ENCODE assay signal across 14 cellular contexts in genomic region chr1:111654839-111655238, GRCh38. TPM values are rescaled to one million over a fixed set of nuclear protein-coding genes. Genes with fewer than 3 reads are reported as not detected.
DNase-seq lines count a peak whose midpoint lies in the region; TF ChIP-seq lines count a peak whose summit lies in the region.
"Had no signal": no experiment of that assay in that cellular context is flagged by ENCODE, and none has a peak within 500 bp of the region (broad histone marks: within the 10 kb centered on the region; RNA-seq: fewer than 3 reads in every experiment).

No MANE protein-coding gene starts in this region.

- CTCF ChIA-PET in activated naive CD4-positive, alpha-beta T cell treated with anti-CD3 and anti-CD28 coated beads for 36 hours (lab: Charles Lee): interaction anchor here (1.3 kb wide), 1 partner anchor 147 kb away, joined by 5 read pairs; no protein-coding TSS in a partner anchor
- CTCF ChIA-PET in HEK293 (lab: Yijun Ruan, JAX): interaction anchor here (0.7 to 1.3 kb wide), 4 partner anchors 9 to 511 kb away, joined by 3 to 5 read pairs (median 4); no protein-coding TSS in a partner anchor

- peak; percentile 23 for DNase-seq in activated naive CD4-positive, alpha-beta T cell treated with Interleukin-2 at 50 U/mL for 16 hours
- no peak for DNase-seq in activated naive CD4-positive, alpha-beta T cell treated with anti-CD3 and anti-CD28 coated beads for 36 hours
- DNase-seq in kidney tubule cell (ENCODE audit: low spot score): no peak
- DNase-seq in D341Med (ENCODE audit: low spot score): no peak
- DNase-seq in NCI-H526 (lab: John Stamatoyannopoulos, UW): no peak
- DNase-seq: effector CD4-positive, alpha-beta T cell; foreskin melanocyte; HCEC 1CT; NCI-H345 had no signal

- H3K4me1 Mint-ChIP-seq in activated naive CD4-positive, alpha-beta T cell treated with anti-CD3 and anti-CD28 coated beads for 36 hours (ENCODE audit: low read depth): peaks cover 47% of the 10 kb centered on the region
- peaks cover 43% of the 10 kb centered on the region for H3K4me1 Mint-ChIP-seq in T-helper 1 cell treated with Interleukin-12 subunit alpha and Interleukin-12 subunit beta and Interleukin-4 antibody, amounts not matched to agents 30 μg/mL and 1 μg/mL, for 36 hours (ENCODE audit: low read depth)
- peaks cover 58% of the 10 kb centered on the region for H3K4me1 Mint-ChIP-seq in stimulated activated naive CD8-positive, alpha-beta T cell treated with anti-CD3 and anti-CD28 coated beads, Interleukin-15, Interleukin-2, amounts not matched to agents 100 ng/mL and 50 ng/mL, for 24 hours (ENCODE audit: low read depth)

- intact Hi-C loops in activated naive CD4-positive, alpha-beta T cell treated with anti-CD3 and anti-CD28 coated beads for 36 hours (cut with micrococcal nuclease): no loop called here

- no peaks in the 10 kb centered on the region for H3K9me3 Mint-ChIP-seq in activated naive CD4-positive, alpha-beta T cell treated with anti-CD3 and anti-CD28 coated beads for 36 hours
- no peaks in the 10 kb centered on the region for H3K9me3 Mint-ChIP-seq in T-helper 1 cell treated with Interleukin-12 subunit alpha and Interleukin-12 subunit beta and Interleukin-4 antibody, amounts not matched to agents 30 μg/mL and 1 μg/mL, for 36 hours
- H3K9me3 Mint-ChIP-seq in stimulated activated naive CD8-positive, alpha-beta T cell treated with anti-CD3 and anti-CD28 coated beads, Interleukin-15, Interleukin-2, amounts not matched to agents 100 ng/mL and 50 ng/mL, for 24 hours: no peaks in the 10 kb centered on the region
- H3K9me3 Mint-ChIP-seq: nephron had no signal

- no peaks in the 10 kb centered on the region; a peak in 1 of 3 replicates for H3K36me3 ChIP-seq in HEK293 (ENCODE audit: control insufficient read depth in 2 of 2, insufficient read depth in 1 of 2, low read length in 2 of 2)
- H3K36me3 ChIP-seq: tibial nerve had no signal

- no peak overlapping the region for H3K27ac ChIP-seq in HEK293 (ENCODE audit: extremely low read depth, low read depth, low read length)

- POLR2A ChIA-PET in HEK293 (lab: Yijun Ruan, JAX): no interaction called here

- peaks cover 8% of the 10 kb centered on the region; the same call in 1 of the 2 replicates for H3K4me1 ChIP-seq in HEK293 (ENCODE audit: control insufficient read depth, insufficient read depth, low read length)

- H3K27me3 Mint-ChIP-seq in activated naive CD4-positive, alpha-beta T cell treated with anti-CD3 and anti-CD28 coated beads for 36 hours (ENCODE audit: low read depth): no peaks in the 10 kb centered on the region
- no peaks in the 10 kb centered on the region for H3K27me3 Mint-ChIP-seq in T-helper 1 cell treated with Interleukin-12 subunit alpha and Interleukin-12 subunit beta and Interleukin-4 antibody, amounts not matched to agents 30 μg/mL and 1 μg/mL, for 36 hours (ENCODE audit: low read depth)
- no peaks in the 10 kb centered on the region for H3K27me3 Mint-ChIP-seq in stimulated activated naive CD8-positive, alpha-beta T cell treated with anti-CD3 and anti-CD28 coated beads, Interleukin-15, Interleukin-2, amounts not matched to agents 100 ng/mL and 50 ng/mL, for 24 hours

- TF ChIP-seq CTCF in HEK293 (tag by site-specific recombination; IDR thresholded peaks at IDR 0.05): no peak

- no peak overlapping the region for H3K4me3 ChIP-seq in HEK293 (ENCODE audit: low read depth, low read length)
- H3K4me3 ChIP-seq: tibial nerve had no signal

- no peak overlapping the region for H3K27ac Mint-ChIP-seq in activated naive CD4-positive, alpha-beta T cell treated with anti-CD3 and anti-CD28 coated beads for 36 hours
- H3K27ac Mint-ChIP-seq in T-helper 1 cell treated with Interleukin-12 subunit alpha and Interleukin-12 subunit beta and Interleukin-4 antibody, amounts not matched to agents 30 μg/mL and 1 μg/mL, for 36 hours: peak overlapping the region; percentile 21
- H3K27ac Mint-ChIP-seq in stimulated activated naive CD8-positive, alpha-beta T cell treated with anti-CD3 and anti-CD28 coated beads, Interleukin-15, Interleukin-2, amounts not matched to agents 100 ng/mL and 50 ng/mL, for 24 hours: peak overlapping the region; percentile 18
- H3K27ac Mint-ChIP-seq: nephron had no signal

- no peaks in the 10 kb centered on the region for H3K9me3 ChIP-seq in HEK293 (ENCODE audit: control insufficient read depth, insufficient read depth, low read depth, low read length)
- H3K9me3 ChIP-seq: tibial nerve had no signal

- H3K36me3 Mint-ChIP-seq in activated naive CD4-positive, alpha-beta T cell treated with anti-CD3 and anti-CD28 coated beads for 36 hours (ENCODE audit: low read depth): peaks cover 6% of the 10 kb centered on the region
- peaks cover 7% of the 10 kb centered on the region for H3K36me3 Mint-ChIP-seq in T-helper 1 cell treated with Interleukin-12 subunit alpha and Interleukin-12 subunit beta and Interleukin-4 antibody, amounts not matched to agents 30 μg/mL and 1 μg/mL, for 36 hours (ENCODE audit: low read depth)
- H3K36me3 Mint-ChIP-seq in stimulated activated naive CD8-positive, alpha-beta T cell treated with anti-CD3 and anti-CD28 coated beads, Interleukin-15, Interleukin-2, amounts not matched to agents 100 ng/mL and 50 ng/mL, for 24 hours (ENCODE audit: low read depth): peaks cover 28% of the 10 kb centered on the region

- H3K4me3 Mint-ChIP-seq in activated naive CD4-positive, alpha-beta T cell treated with anti-CD3 and anti-CD28 coated beads for 36 hours: no peak overlapping the region
- H3K4me3 Mint-ChIP-seq in T-helper 1 cell treated with Interleukin-12 subunit alpha and Interleukin-12 subunit beta and Interleukin-4 antibody, amounts not matched to agents 30 μg/mL and 1 μg/mL, for 36 hours: no peak overlapping the region
- H3K4me3 Mint-ChIP-seq in stimulated activated naive CD8-positive, alpha-beta T cell treated with anti-CD3 and anti-CD28 coated beads, Interleukin-15, Interleukin-2, amounts not matched to agents 100 ng/mL and 50 ng/mL, for 24 hours: no peak overlapping the region
- H3K4me3 Mint-ChIP-seq: nephron had no signal

TF ChIP-seq in HEK293, 187 proteins besides CTCF, POLR2A, EP300 and RAD21 (continues in another document):
- TF ChIP-seq ZNF785 (tag by site-specific recombination; IDR thresholded peaks at IDR 0.05) (no peak), ZNF350 (tag by site-specific recombination; IDR thresholded peaks at IDR 0.05) (no peak), ZNF580 (tag by site-specific recombination; IDR thresholded peaks at IDR 0.05) (no peak), ZNF830 (tag by site-specific recombination; IDR thresholded peaks at IDR 0.05; ENCODE audit: low read depth) (no peak), ZNF514 (tag by site-specific recombination; IDR thresholded peaks at IDR 0.05) (no peak), OSR2 (tag by site-specific recombination; IDR thresholded peaks at IDR 0.05) (no peak)
- TF ChIP-seq, protein P1, sequence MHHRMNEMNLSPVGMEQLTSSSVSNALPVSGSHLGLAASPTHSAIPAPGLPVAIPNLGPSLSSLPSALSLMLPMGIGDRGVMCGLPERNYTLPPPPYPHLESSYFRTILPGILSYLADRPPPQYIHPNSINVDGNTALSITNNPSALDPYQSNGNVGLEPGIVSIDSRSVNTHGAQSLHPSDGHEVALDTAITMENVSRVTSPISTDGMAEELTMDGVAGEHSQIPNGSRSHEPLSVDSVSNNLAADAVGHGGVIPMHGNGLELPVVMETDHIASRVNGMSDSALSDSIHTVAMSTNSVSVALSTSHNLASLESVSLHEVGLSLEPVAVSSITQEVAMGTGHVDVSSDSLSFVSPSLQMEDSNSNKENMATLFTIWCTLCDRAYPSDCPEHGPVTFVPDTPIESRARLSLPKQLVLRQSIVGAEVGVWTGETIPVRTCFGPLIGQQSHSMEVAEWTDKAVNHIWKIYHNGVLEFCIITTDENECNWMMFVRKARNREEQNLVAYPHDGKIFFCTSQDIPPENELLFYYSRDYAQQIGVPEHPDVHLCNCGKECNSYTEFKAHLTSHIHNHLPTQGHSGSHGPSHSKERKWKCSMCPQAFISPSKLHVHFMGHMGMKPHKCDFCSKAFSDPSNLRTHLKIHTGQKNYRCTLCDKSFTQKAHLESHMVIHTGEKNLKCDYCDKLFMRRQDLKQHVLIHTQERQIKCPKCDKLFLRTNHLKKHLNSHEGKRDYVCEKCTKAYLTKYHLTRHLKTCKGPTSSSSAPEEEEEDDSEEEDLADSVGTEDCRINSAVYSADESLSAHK (tag by site-specific recombination; IDR thresholded peaks at IDR 0.05): 0 out of 2 replicates have a peak, but pooled peaks have one; percentile 26
- TF ChIP-seq, protein P2, sequence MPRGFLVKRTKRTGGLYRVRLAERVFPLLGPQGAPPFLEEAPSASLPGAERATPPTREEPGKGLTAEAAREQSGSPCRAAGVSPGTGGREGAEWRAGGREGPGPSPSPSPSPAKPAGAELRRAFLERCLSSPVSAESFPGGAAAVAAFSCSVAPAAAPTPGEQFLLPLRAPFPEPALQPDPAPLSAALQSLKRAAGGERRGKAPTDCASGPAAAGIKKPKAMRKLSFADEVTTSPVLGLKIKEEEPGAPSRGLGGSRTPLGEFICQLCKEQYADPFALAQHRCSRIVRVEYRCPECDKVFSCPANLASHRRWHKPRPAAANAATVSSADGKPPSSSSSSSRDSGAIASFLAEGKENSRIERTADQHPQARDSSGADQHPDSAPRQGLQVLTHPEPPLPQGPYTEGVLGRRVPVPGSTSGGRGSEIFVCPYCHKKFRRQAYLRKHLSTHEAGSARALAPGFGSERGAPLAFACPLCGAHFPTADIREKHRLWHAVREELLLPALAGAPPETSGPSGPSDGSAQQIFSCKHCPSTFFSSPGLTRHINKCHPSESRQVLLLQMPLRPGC (tag by site-specific recombination; IDR thresholded peaks at IDR 0.05): no peak

RNA-seq across cellular contexts. Expression of gene RAP1A, which starts 35.2 kb away (rescaled TPM):
- 100 to 1,000 TPM; 152 to 155 TPM for total RNA-seq in activated naive CD4-positive, alpha-beta T cell treated with anti-CD3 and anti-CD28 coated beads for 36 hours
